8 cellular contexts compared by ENCODE assay signal in genomic region chr11:102268083-102268984, GRCh38. TPM values are rescaled to one million over a fixed set of nuclear protein-coding genes. Genes with fewer than 3 reads are reported as not detected.
DNase-seq lines count a peak whose midpoint lies in the region; ATAC-seq and TF ChIP-seq lines count a peak whose summit lies in the region.

No MANE protein-coding gene starts in this region.

- peaks cover 7% of the 10 kb centered on the region for H3K27me3 ChIP-seq in NT2/D1 (ENCODE audit: insufficient read depth, insufficient read length)
- H3K27me3 ChIP-seq in ovary, result no peaks in the 10 kb centered on the region
- H3K27me3 ChIP-seq in tibial nerve, result no peaks in the 10 kb centered on the region

- WGBS in ovary, 3 donors, result 10 to 13% (median 12%) methylated on average over 39 of the region's 39 CpGs
- WGBS in tibial nerve, 2 donors, result 14 to 15% methylated on average over 38 to 39 of the region's 39 CpGs

- H3K9me3 ChIP-seq in NT2/D1 (ENCODE audit: insufficient read depth, low read length) (no peaks in the 10 kb centered on the region), ovary (no peaks in the 10 kb centered on the region), tibial nerve (no peaks in the 10 kb centered on the region)

- TF ChIP-seq CTCF in CD14-positive monocyte (IDR thresholded peaks at IDR 0.05) (no peak), fibroblast of villous mesenchyme (IDR thresholded peaks at IDR 0.05; ENCODE audit: insufficient read depth, low read depth, low read length) (peak; percentile 55), ovary (IDR thresholded peaks at IDR 0.05) (peak; percentile 16 to 54 (median 46)), tibial nerve (IDR thresholded peaks at IDR 0.05) (peak; percentile 33 to 66 (median 52))

- no peak overlapping the region for H3K27ac ChIP-seq in ovary
- peak overlapping the region in 3 of 4 donors; percentile 28 to 70 (median 37) for H3K27ac ChIP-seq in tibial nerve

- peaks cover 46 to 67% (median 62%) of the 10 kb centered on the region in 3 donors for H3K27me3 Mint-ChIP-seq in CD14-positive monocyte (ENCODE audit: low read depth in 3 of 3)
- peaks cover 41% of the 10 kb centered on the region for H3K27me3 Mint-ChIP-seq in activated T-helper 1 cell treated with anti-CD3 and anti-CD28 coated beads, Interleukin-12 subunit alpha, Interleukin-12 subunit beta, Interleukin-2, Interleukin-4 antibody, amounts not matched to agents 30 ng/mL and 10 ng/mL and 1 ng/mL, durations not matched to agents 14 hours and 24 hours and 36 hours (ENCODE audit: insufficient read depth)

- H3K4me3 Mint-ChIP-seq in CD14-positive monocyte, result peak overlapping the region in 1 of 2 donors; percentile 78
- H3K4me3 Mint-ChIP-seq in activated T-helper 1 cell treated with anti-CD3 and anti-CD28 coated beads, Interleukin-12 subunit alpha, Interleukin-12 subunit beta, Interleukin-2, Interleukin-4 antibody, amounts not matched to agents 30 ng/mL and 10 ng/mL and 1 ng/mL, durations not matched to agents 14 hours and 24 hours and 36 hours, result peak overlapping the region; percentile 67

- TF ChIP-seq EP300 in ovary (IDR thresholded peaks at IDR 0.05) (no peak), tibial nerve (IDR thresholded peaks at IDR 0.05) (no peak)

- no peak overlapping the region for H3K9ac ChIP-seq in NT2/D1 (ENCODE audit: insufficient read length, low read depth)

- peaks cover 2% of the 10 kb centered on the region in 2 donors for H3K36me3 Mint-ChIP-seq in CD14-positive monocyte
- H3K36me3 Mint-ChIP-seq in activated T-helper 1 cell treated with anti-CD3 and anti-CD28 coated beads, Interleukin-12 subunit alpha, Interleukin-12 subunit beta, Interleukin-2, Interleukin-4 antibody, amounts not matched to agents 30 ng/mL and 10 ng/mL and 1 ng/mL, durations not matched to agents 14 hours and 24 hours and 36 hours (ENCODE audit: low read depth), result no peaks in the 10 kb centered on the region

- H3K36me3 ChIP-seq in NT2/D1 (ENCODE audit: insufficient read depth, insufficient read length, low read length), result no peaks in the 10 kb centered on the region
- H3K36me3 ChIP-seq in ovary, result no peaks in the 10 kb centered on the region
- no peaks in the 10 kb centered on the region for H3K36me3 ChIP-seq in tibial nerve

- TF ChIP-seq POLR2A in ovary (IDR thresholded peaks at IDR 0.05) (no peak), tibial nerve (IDR thresholded peaks at IDR 0.05) (no peak)

- ATAC-seq in GM19463 (IDR thresholded peaks at IDR 0.05; ENCODE audit: unreplicated experiment) (peak; percentile 98), HG03575 (IDR thresholded peaks at IDR 0.05; ENCODE audit: extremely low read depth, insufficient number of reproducible peaks, low FRiP score, unreplicated experiment) (peak; percentile 68)

- DNase-seq in CD14-positive monocyte (ENCODE audit: low spot score) (peak; percentile 48), NT2/D1 (ENCODE audit: low read depth, low spot score) (peak; percentile 81), fibroblast of villous mesenchyme (ENCODE audit: low read depth) (peak; percentile 75), ovary (peak; percentile 80 to 89 (median 85)), tibial nerve (ENCODE audit: low spot score in 2 of 2) (peak; percentile 35 to 57)
- peak; percentile 53 for DNase-seq in activated T-helper 1 cell treated with anti-CD3 and anti-CD28 coated beads, Interleukin-12 subunit alpha, Interleukin-12 subunit beta, Interleukin-2, Interleukin-4 antibody, amounts not matched to agents 30 ng/mL and 10 ng/mL and 1 ng/mL, durations not matched to agents 14 hours and 24 hours and 36 hours (ENCODE audit: low spot score)

- H3K27ac Mint-ChIP-seq in CD14-positive monocyte, result no peak overlapping the region
- no peak overlapping the region for H3K27ac Mint-ChIP-seq in activated T-helper 1 cell treated with anti-CD3 and anti-CD28 coated beads, Interleukin-12 subunit alpha, Interleukin-12 subunit beta, Interleukin-2, Interleukin-4 antibody, amounts not matched to agents 30 ng/mL and 10 ng/mL and 1 ng/mL, durations not matched to agents 14 hours and 24 hours and 36 hours

- intact Hi-C loops in CD14-positive monocyte (cut with micrococcal nuclease) (no loop called here), ovary (cut with DNase I) (loop anchor here in 3 of 4 donors (10.0 kb wide), 2 partner anchors 154 to 214 kb away; partner anchors contain the start of gene YAP1 (in 2 of the 3))
- intact Hi-C loops in activated T-helper 1 cell treated with anti-CD3 and anti-CD28 coated beads, Interleukin-12 subunit alpha, Interleukin-12 subunit beta, Interleukin-2, Interleukin-4 antibody, amounts not matched to agents 30 ng/mL and 10 ng/mL and 1 ng/mL, durations not matched to agents 14 hours and 24 hours and 36 hours (cut with micrococcal nuclease), result loop anchor here (5.0 to 10.0 kb wide), 2 partner anchors 344 to 354 kb away; partner anchors contain the start of genes ANGPTL5 and CEP126

- peaks cover 0 to 5% (median 0%) of the 10 kb centered on the region in 7 donors for H3K9me3 Mint-ChIP-seq in CD14-positive monocyte
- H3K9me3 Mint-ChIP-seq in activated T-helper 1 cell treated with anti-CD3 and anti-CD28 coated beads, Interleukin-12 subunit alpha, Interleukin-12 subunit beta, Interleukin-2, Interleukin-4 antibody, amounts not matched to agents 30 ng/mL and 10 ng/mL and 1 ng/mL, durations not matched to agents 14 hours and 24 hours and 36 hours, result no peaks in the 10 kb centered on the region

- H3K4me3 ChIP-seq in NT2/D1 (ENCODE audit: insufficient read length, low read depth) (peak overlapping the region; percentile 49), fibroblast of villous mesenchyme (ENCODE audit: low read depth, low read length) (peak overlapping the region; percentile 65), ovary (peak overlapping the region; percentile 28), tibial nerve (peak overlapping the region; percentile 30 to 57 (median 44))

- H3K4me1 ChIP-seq in NT2/D1 (ENCODE audit: insufficient read depth, insufficient read length), result no peaks in the 10 kb centered on the region
- no peaks in the 10 kb centered on the region for H3K4me1 ChIP-seq in ovary (ENCODE audit: insufficient read depth)
- peaks cover 0 to 20% (median 4%) of the 10 kb centered on the region in 4 donors for H3K4me1 ChIP-seq in tibial nerve

- peaks cover 13% of the 10 kb centered on the region for H3K4me1 Mint-ChIP-seq in CD14-positive monocyte
- H3K4me1 Mint-ChIP-seq in activated T-helper 1 cell treated with anti-CD3 and anti-CD28 coated beads, Interleukin-12 subunit alpha, Interleukin-12 subunit beta, Interleukin-2, Interleukin-4 antibody, amounts not matched to agents 30 ng/mL and 10 ng/mL and 1 ng/mL, durations not matched to agents 14 hours and 24 hours and 36 hours (ENCODE audit: low read depth), result peaks cover 28% of the 10 kb centered on the region

RNA-seq across cellular contexts. Expression of gene BIRC3, which starts 49.0 kb away (rescaled TPM):
- polyA plus RNA-seq in CD14-positive monocyte (1 to 10 TPM; 3.0 to 9.8 TPM), ovary (1 to 10 TPM; 1.9 to 5.1 TPM)
- 101 and 108 TPM in 2 replicates for total RNA-seq in activated T-helper 1 cell treated with anti-CD3 and anti-CD28 coated beads, Interleukin-12 subunit alpha, Interleukin-12 subunit beta, Interleukin-2, Interleukin-4 antibody, amounts not matched to agents 30 ng/mL and 10 ng/mL and 1 ng/mL, durations not matched to agents 14 hours and 24 hours and 36 hours
- total RNA-seq in fibroblast of villous mesenchyme (0.64 and 8.2 TPM in 2 replicates), ovary (100 to 1,000 TPM in 1 of 7 donors, 1 to 10 TPM in 6; 2.6 to 111 (median 6.3) TPM), tibial nerve (10 to 100 TPM; 12.9 to 28.2 (median 20.3) TPM)

Comparison
In these comparisons a context has a peak if more than half of its experiments do, and no peak if none do; other contexts are left out.
1. H3K27ac ChIP-seq: peak in tibial nerve (3 of 4); none in ovary (0 of 2).
2. intact Hi-C loops: an anchor here in activated T-helper 1 cell treated with anti-CD3 and anti-CD28 coated beads, Interleukin-12 subunit alpha, Interleukin-12 subunit beta, Interleukin-2, Interleukin-4 antibody, amounts not matched to agents 30 ng/mL and 10 ng/mL and 1 ng/mL, durations not matched to agents 14 hours and 24 hours and 36 hours (5.0 to 10.0 kb wide) and ovary (10.0 kb wide); none called in CD14-positive monocyte.
3. Peak in every context shown above with its lines, with median percentiles within 50 percentile points of each other: DNase-seq and H3K4me3 ChIP-seq.